13 cellular contexts compared by ENCODE assay signal in the genomic region with DNA sequence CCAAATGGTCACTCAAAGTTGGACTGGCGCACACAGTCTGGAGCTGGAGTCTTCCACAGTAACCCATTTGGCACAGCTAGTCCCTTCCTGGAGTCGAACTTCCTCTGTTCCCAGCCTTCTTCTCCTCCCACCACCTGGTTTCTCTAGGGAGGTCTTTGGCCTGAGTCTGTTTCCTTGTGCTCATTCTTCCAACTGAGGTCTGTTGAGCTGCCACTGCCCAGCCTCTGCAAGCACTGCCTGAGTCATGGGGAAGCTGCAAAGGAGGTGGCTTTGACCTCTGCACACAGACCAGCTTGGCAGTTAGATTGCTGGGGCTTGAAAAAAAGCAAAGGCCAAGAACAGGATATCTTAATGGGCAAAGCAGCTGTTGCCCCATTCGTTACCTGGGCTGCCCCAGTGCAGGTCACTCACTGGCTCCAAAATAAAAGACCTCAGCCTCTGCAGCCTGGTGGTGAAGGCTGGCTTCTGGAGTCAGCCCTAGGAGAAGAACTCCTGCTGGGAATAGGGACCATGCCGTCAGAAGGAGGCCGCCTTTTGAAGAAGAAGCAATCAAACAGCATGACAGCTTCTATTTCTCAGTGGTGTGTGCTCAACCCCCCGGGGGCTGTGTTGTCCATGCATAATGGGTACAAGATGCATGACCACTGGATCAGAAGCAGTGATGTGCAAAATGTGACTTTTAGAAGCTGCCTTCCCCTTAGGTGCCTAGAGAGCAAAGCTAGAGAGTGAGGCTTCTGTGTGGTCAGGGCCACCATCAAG. TPM values are rescaled to one million over a fixed set of nuclear protein-coding genes. Genes with fewer than 3 reads are reported as not detected.
DNase-seq lines count a peak whose midpoint lies in the region; ATAC-seq, FAIRE-seq and TF ChIP-seq lines count a peak whose summit lies in the region.
"Had no signal": no experiment of that assay in that cellular context is flagged by ENCODE, and none has a peak within 500 bp of the region (broad histone marks: within the 10 kb centered on the region; RNA-seq: fewer than 3 reads in every experiment).

No MANE protein-coding gene starts in this region.

- TF ChIP-seq CTCF in fibroblast of mammary gland (conservative IDR thresholded peaks at IDR 0.05; ENCODE audit: control insufficient read depth, insufficient read depth, low read depth, low read length) (no peak), transverse colon (IDR thresholded peaks at IDR 0.05) (no peak), ovary (IDR thresholded peaks at IDR 0.05) (no peak)

- in situ Hi-C loops in transverse colon (cut with MboI; ENCODE audit: low pct_ligation_motif_present in 1 of 4, low pct_unique_long_range_greater_than_20kb in 1 of 4, low sequenced_read_pairs in 3 of 4), result no loop called here

- H3K27me3 ChIP-seq in muscle layer of colon (ENCODE audit: control insufficient read depth in 1 of 2, insufficient read depth in 2 of 2, low read length in 2 of 2) (peaks cover 0 to 9% of the 10 kb centered on the region in 2 donors), transverse colon (peaks cover 12% of the 10 kb centered on the region), ovary (no peaks in the 10 kb centered on the region)

- H3K4me3 ChIP-seq in fibroblast of mammary gland (ENCODE audit: control insufficient read depth, low read depth, low read length), result peak overlapping the region; percentile 66
- H3K4me3 ChIP-seq in muscle layer of colon (ENCODE audit: low read depth in 1 of 2, low read length in 2 of 2), result no peak overlapping the region
- no peak overlapping the region for H3K4me3 ChIP-seq in transverse colon
- no peak overlapping the region for H3K4me3 ChIP-seq in ovary

- intact Hi-C loops in transverse colon (cut with DNase I; ENCODE audit: low total_unique reads), result no loop called here
- intact Hi-C loops in ovary (cut with DNase I), result loop anchor here in 1 of 4 donors (10.0 kb wide), 1 partner anchor 153 kb away; no protein-coding TSS in a partner anchor

- no peak for ATAC-seq in esophagus mucosa
- ATAC-seq: T-cell had no signal

- H3K4me1 ChIP-seq in muscle layer of colon (ENCODE audit: insufficient read depth, low read length), result peaks cover 12% of the 10 kb centered on the region
- peaks cover 7 to 37% (median 15%) of the 10 kb centered on the region in 4 donors for H3K4me1 ChIP-seq in transverse colon
- H3K4me1 ChIP-seq in ovary (ENCODE audit: insufficient read depth), result peaks cover 6% of the 10 kb centered on the region

- H3K9me3 ChIP-seq in muscle layer of colon (ENCODE audit: low read length) (no peaks in the 10 kb centered on the region), transverse colon (no peaks in the 10 kb centered on the region), ovary (no peaks in the 10 kb centered on the region)

- no peaks in the 10 kb centered on the region for H3K36me3 ChIP-seq in muscle layer of colon (ENCODE audit: insufficient read depth, low read length)
- H3K36me3 ChIP-seq in transverse colon, result no peaks in the 10 kb centered on the region
- no peaks in the 10 kb centered on the region for H3K36me3 ChIP-seq in ovary

- TF ChIP-seq EP300 in transverse colon (IDR thresholded peaks at IDR 0.05; ENCODE audit: low read depth) (no peak), ovary (IDR thresholded peaks at IDR 0.05) (no peak)

- H3K9ac ChIP-seq in muscle layer of colon (ENCODE audit: low read length), result no peak overlapping the region

- DNase-seq in RCC 7860 (ENCODE audit: low spot score), result peak; percentile 68
- peak; percentile 93 for DNase-seq in fibroblast of mammary gland (ENCODE audit: low read depth)
- no peak for DNase-seq in transverse colon
- no peak for DNase-seq in cerebellum (ENCODE audit: low spot score)
- DNase-seq in ovary, result no peak
- no peak for DNase-seq in caudate nucleus (lab: John Stamatoyannopoulos, UW)
- DNase-seq: activated CD4-positive, alpha-beta T cell treated with anti-CD3 and anti-CD28 coated beads, Interleukin-2, amount 50 U/mL, for 1 hour; activated naive CD4-positive, alpha-beta T cell treated with anti-CD3 and anti-CD28 coated beads for 36 hours; kidney; T-cell had no signal

- TF ChIP-seq POLR2A in transverse colon (IDR thresholded peaks at IDR 0.05), result no peak
- no peak for TF ChIP-seq POLR2A in ovary (IDR thresholded peaks at IDR 0.05)

- WGBS in transverse colon (ENCODE audit: low coverage in 1 of 2), 2 donors, result 68 to 100% methylated on average over 1 to 6 of the region's 6 CpGs
- WGBS in ovary, 3 donors, result 71 to 79% (median 73%) methylated on average over 6 of the region's 6 CpGs

- FAIRE-seq in RCC 7860 (lab: Jason Lieb, UNC), result peak; percentile 54
- FAIRE-seq: GM12892, kidney had no signal

- H3K27ac ChIP-seq in muscle layer of colon (ENCODE audit: low read depth, low read length), result peak overlapping the region; percentile 42
- H3K27ac ChIP-seq in transverse colon, result peak overlapping the region; percentile 30 to 73 (median 43)
- H3K27ac ChIP-seq in ovary, result no peak overlapping the region
- no peak overlapping the region for H3K27ac ChIP-seq in caudate nucleus (ENCODE audit: low read depth, low read length)

RNA-seq across cellular contexts. Expression of gene ADAMTS15, which starts 3.0 kb away (rescaled TPM):
- total RNA-seq in transverse colon (1 to 10 TPM; 1.6 to 8.2 (median 2.4) TPM), cerebellum (7.3 TPM), ovary (1 to 10 TPM in 6 of 7 donors, under 1 TPM in 1; 0.95 to 7.2 (median 3.4) TPM), esophagus mucosa (2.0 TPM)
- polyA plus RNA-seq in ovary, result 1 to 10 TPM; 1.2 to 2.7 TPM
- total RNA-seq: activated naive CD4-positive, alpha-beta T cell treated with anti-CD3 and anti-CD28 coated beads for 36 hours had no signal

RNA-seq across cellular contexts. Expression of gene ADAMTS8, which starts 23.0 kb away (rescaled TPM):
- total RNA-seq in transverse colon (under 1 TPM in 3 of 4 donors, not detected in 1; 0.27 to 1.00 (median 0.95) TPM), cerebellum (1.5 TPM), ovary (1 to 10 TPM in 4 of 7 donors, under 1 TPM in 3; 0.24 to 2.1 (median 1.1) TPM), esophagus mucosa (0.56 TPM)
- polyA plus RNA-seq in ovary, result 1 to 10 TPM in 1 of 2 donors, under 1 TPM in 1; 0.51 to 1.8 TPM
- total RNA-seq: activated naive CD4-positive, alpha-beta T cell treated with anti-CD3 and anti-CD28 coated beads for 36 hours had no signal

Comparison
In these comparisons a context has a peak if more than half of its experiments do, and no peak if none do; other contexts are left out.
1. DNase-seq: peak in RCC 7860 (single experiment) and fibroblast of mammary gland (single experiment); none in transverse colon (single experiment), cerebellum (single experiment), ovary (0 of 5) and caudate nucleus (0 of 61).
2. H3K27ac ChIP-seq: peak in muscle layer of colon (single experiment) and transverse colon (4 of 4); none in ovary (0 of 2) and caudate nucleus (single experiment).